24 cellular contexts compared by ENCODE assay signal in genomic region chr5:143739741-143740140, GRCh38.
DNase-seq lines count a peak whose midpoint lies in the region; ATAC-seq, FAIRE-seq and TF ChIP-seq lines count a peak whose summit lies in the region.
"Had no signal": no experiment of that assay in that cellular context is flagged by ENCODE, and none has a peak within 500 bp of the region (broad histone marks: within the 10 kb centered on the region; RNA-seq: fewer than 3 reads in every experiment).

No MANE protein-coding gene starts in this region.

- no peak overlapping the region for H3K4me2 ChIP-seq in IMR-90 (ENCODE audit: low read depth, low read length)
- H3K4me2 ChIP-seq in astrocyte (ENCODE audit: low read length), result no peak overlapping the region
- H3K4me2 ChIP-seq: KMS-11 had no signal

- TF ChIP-seq RAD21 in IMR-90 (IDR thresholded peaks at IDR 0.05; ENCODE audit: low read length), result no peak

- no peak overlapping the region for H3K14ac ChIP-seq in IMR-90 (replicated peaks; ENCODE audit: low read depth, low read length)

- TF ChIP-seq POLR2A in IMR-90 (IDR thresholded peaks at IDR 0.05; ENCODE audit: low read depth, low read length), result no peak

- no peak overlapping the region for H2BK5ac ChIP-seq in IMR-90 (ENCODE audit: low read depth, low read length, poor library complexity, severe bottlenecking)

- no peaks in the 10 kb centered on the region for H3K9me1 ChIP-seq in IMR-90 (ENCODE audit: insufficient read depth, low read length)

- ATAC-seq in IMR-90 (ENCODE audit: low read depth) (no peak), GM21423 (IDR thresholded peaks at IDR 0.05; ENCODE audit: unreplicated experiment) (no peak)
- ATAC-seq: Right ventricle myocardium inferior had no signal

- CTCF ChIA-PET in IMR-90 (lab: Yijun Ruan, JAX), result no interaction called here

- H3K27ac ChIP-seq in IMR-90 (ENCODE audit: insufficient read depth, low read length) (no peak overlapping the region), astrocyte (ENCODE audit: low read depth, low read length) (no peak overlapping the region)
- H3K27ac ChIP-seq: KMS-11, Peyer's patch, SJSA1 had no signal

- in situ Hi-C loops in IMR-90 (cut with MboI; ENCODE audit: low sequenced_read_pairs), result no loop called here

- no peak overlapping the region for H2AK9ac ChIP-seq in IMR-90 (replicated peaks; ENCODE audit: low read depth, low read length, poor library complexity)

- H3K27me3 ChIP-seq in IMR-90 (ENCODE audit: control insufficient read depth, insufficient read depth, low read length), result no peaks in the 10 kb centered on the region
- no peaks in the 10 kb centered on the region for H3K27me3 ChIP-seq in astrocyte (ENCODE audit: insufficient read depth, low read length)
- H3K27me3 ChIP-seq: Peyer's patch, SJSA1 had no signal

- H3K9me3 ChIP-seq in IMR-90 (ENCODE audit: control insufficient read depth, insufficient read depth, low read length), result no peaks in the 10 kb centered on the region
- H3K9me3 ChIP-seq in astrocyte (ENCODE audit: insufficient read depth, low read depth, low read length), result no peaks in the 10 kb centered on the region
- H3K9me3 ChIP-seq: Peyer's patch, SJSA1 had no signal

- H3K4me3 ChIP-seq in AG10803 (ENCODE audit: low read length) (no peak overlapping the region), IMR-90 (ENCODE audit: insufficient read depth, low read depth, low read length) (no peak overlapping the region), astrocyte (ENCODE audit: insufficient read depth, low read depth, low read length) (no peak overlapping the region)
- H3K4me3 ChIP-seq: Peyer's patch, SJSA1 had no signal

- peaks cover 1% of the 10 kb centered on the region; the same call in 1 of the 2 replicates for H3K4me1 ChIP-seq in IMR-90 (ENCODE audit: control insufficient read depth, insufficient read depth, low read length)
- H3K4me1 ChIP-seq in astrocyte (ENCODE audit: insufficient read depth, low read length), result no peaks in the 10 kb centered on the region
- H3K4me1 ChIP-seq: Peyer's patch had no signal

- H3K56ac ChIP-seq in IMR-90 (ENCODE audit: extremely low read depth, insufficient read depth, low read length), result no peak overlapping the region

- TF ChIP-seq CTCF in AG10803 (conservative IDR thresholded peaks at IDR 0.05; ENCODE audit: low read length) (no peak), IMR-90 (conservative IDR thresholded peaks at IDR 0.05; ENCODE audit: low read depth, low read length) (no peak), astrocyte (IDR thresholded peaks at IDR 0.05; ENCODE audit: insufficient read depth, low read depth, low read length) (no peak)

- H4K20me1 ChIP-seq in IMR-90 (ENCODE audit: insufficient read depth, low read length) (no peaks in the 10 kb centered on the region), astrocyte (ENCODE audit: insufficient read depth, low read length) (no peaks in the 10 kb centered on the region)

- no peak overlapping the region for H2BK120ac ChIP-seq in IMR-90 (ENCODE audit: low read depth, low read length)

- BruUV-seq in IMR-90 (replicated peaks; lab: Mats Ljungman, UMichigan), result no TSS peak

- no peak overlapping the region for H3K18ac ChIP-seq in IMR-90 (ENCODE audit: low read depth, low read length)

- H3K79me2 ChIP-seq in astrocyte (ENCODE audit: insufficient read depth, low read length), result no peaks in the 10 kb centered on the region

- H3K4ac ChIP-seq in IMR-90 (ENCODE audit: low read depth, low read length), result no peak overlapping the region

- H3K9ac ChIP-seq in IMR-90 (ENCODE audit: low read depth, low read length) (no peak overlapping the region), astrocyte (ENCODE audit: low read length) (no peak overlapping the region)
- H3K9ac ChIP-seq: KMS-11 had no signal

- H3K4me3 Mint-ChIP-seq in astrocyte (ENCODE audit: unreplicated experiment), result no peak overlapping the region
- H3K4me3 Mint-ChIP-seq: CD8-positive, alpha-beta memory T cell had no signal

- dilution Hi-C loops in IMR-90 (cut with HindIII; ENCODE audit: low sequenced_read_pairs, unreplicated experiment), result no loop called here

- H4K5ac ChIP-seq in IMR-90 (ENCODE audit: low read depth, low read length), result no peak overlapping the region

- H3K9me3 Mint-ChIP-seq in astrocyte (ENCODE audit: unreplicated experiment), result no peaks in the 10 kb centered on the region
- H3K9me3 Mint-ChIP-seq: CD8-positive, alpha-beta memory T cell had no signal

- no peak for FAIRE-seq in astrocyte (lab: Jason Lieb, UNC)

- H3K27me3 Mint-ChIP-seq in astrocyte (ENCODE audit: low read depth, unreplicated experiment), result peaks cover 2% of the 10 kb centered on the region

- no peak overlapping the region for H4K91ac ChIP-seq in IMR-90 (ENCODE audit: insufficient read depth, low read depth, low read length)

- intact Hi-C loops in IMR-90 (cut with micrococcal nuclease), result no loop called here

- no peak overlapping the region for H2BK15ac ChIP-seq in IMR-90 (ENCODE audit: low read depth, low read length)

- POLR2A ChIA-PET in IMR-90 (lab: Charles Lee; ENCODE audit: unreplicated experiment), result no interaction called here

- no peak overlapping the region for H3K27ac Mint-ChIP-seq in astrocyte (ENCODE audit: unreplicated experiment)

- H3K79me1 ChIP-seq in IMR-90 (ENCODE audit: low read depth in 1 of 2, low read length in 2 of 2), result no peaks in the 10 kb centered on the region

- H2AK5ac ChIP-seq in IMR-90 (ENCODE audit: low read depth, low read length), result no peak overlapping the region

- H2AFZ ChIP-seq in IMR-90 (replicated peaks; ENCODE audit: low read length, poor library complexity) (no peak overlapping the region), astrocyte (ENCODE audit: low read depth, low read length) (no peak overlapping the region)

- H3K23ac ChIP-seq in IMR-90 (ENCODE audit: low read depth, low read length), result no peak overlapping the region

- peak; percentile 35 for DNase-seq in AG10803 (ENCODE audit: low read depth)
- DNase-seq in IMR-90, result peak; percentile 22
- DNase-seq in astrocyte (ENCODE audit: low read depth), result peak; percentile 11
- peak; percentile 71 for DNase-seq in kidney tubule cell (ENCODE audit: low spot score)
- no peak for DNase-seq in foreskin melanocyte
- no peak for DNase-seq in NK-92 (lab: John Stamatoyannopoulos, UW; ENCODE audit: unreplicated experiment)
- DNase-seq: 8988T; AML-193; C1 segment of cervical spinal cord; Calu3; CD8-positive, alpha-beta memory T cell; GOT3; HCEC 1CT; NCI-H1105; NCI-H146; NCI-H2029 treated with DMSO at 0.1 percent for 48 hours; NCI-H345; NCI-H524; NCI-H774; Peyer's patch had no signal

- no peaks in the 10 kb centered on the region for H3K36me3 Mint-ChIP-seq in astrocyte (ENCODE audit: low read depth, unreplicated experiment)
- H3K36me3 Mint-ChIP-seq: CD8-positive, alpha-beta memory T cell had no signal

- H2BK20ac ChIP-seq in IMR-90 (ENCODE audit: low read depth, low read length), result no peak overlapping the region

- H3K36me3 ChIP-seq in IMR-90 (ENCODE audit: control insufficient read depth, insufficient read depth, low read length) (no peaks in the 10 kb centered on the region), astrocyte (ENCODE audit: insufficient read depth, low read length) (no peaks in the 10 kb centered on the region)
- H3K36me3 ChIP-seq: Peyer's patch, SJSA1 had no signal

- no peak overlapping the region for H4K8ac ChIP-seq in IMR-90 (ENCODE audit: low read depth in 2 of 2, low read length in 2 of 2)

- peaks cover 5% of the 10 kb centered on the region for H3K4me1 Mint-ChIP-seq in astrocyte (ENCODE audit: low read depth, unreplicated experiment)

- WGBS in IMR-90 (ENCODE audit: extremely low coverage in 2 of 2, insufficient read length in 1 of 2), 2 experiments, result no CpG with 5 or more reads among the region's 1 CpG

TF ChIP-seq in IMR-90, 13 proteins besides CTCF, POLR2A, EP300 and RAD21:
- TF ChIP-seq ELK1 (IDR thresholded peaks at IDR 0.05; ENCODE audit: borderline replicate concordance, low read depth, low read length), result no peak
- no peak for TF ChIP-seq CEBPB (IDR thresholded peaks at IDR 0.05; ENCODE audit: low read depth, low read length)
- TF ChIP-seq RCOR1 (IDR thresholded peaks at IDR 0.05; ENCODE audit: insufficient replicate concordance, low read length), result no peak
- TF ChIP-seq MAFK (IDR thresholded peaks at IDR 0.05; ENCODE audit: low read depth, low read length), result no peak
- TF ChIP-seq SMC3 (IDR thresholded peaks at IDR 0.05; ENCODE audit: low read depth, low read length), result no peak
- no peak for TF ChIP-seq BHLHE40 (IDR thresholded peaks at IDR 0.05; ENCODE audit: low read depth, low read length)
- TF ChIP-seq MAZ (IDR thresholded peaks at IDR 0.05; ENCODE audit: borderline replicate concordance, low read depth, low read length), result no peak
- no peak for TF ChIP-seq NFE2L2 (IDR thresholded peaks at IDR 0.05; ENCODE audit: low read depth, low read length)
- TF ChIP-seq MXI1 (IDR thresholded peaks at IDR 0.05; ENCODE audit: borderline replicate concordance, low read depth, low read length), result no peak
- no peak for TF ChIP-seq USF2 (IDR thresholded peaks at IDR 0.05; ENCODE audit: low read depth, low read length)
- no peak for TF ChIP-seq FOS (IDR thresholded peaks at IDR 0.05; ENCODE audit: low read depth, low read length)
- TF ChIP-seq RFX5 (IDR thresholded peaks at IDR 0.05; ENCODE audit: low read depth, low read length), result no peak
- TF ChIP-seq CHD1 (IDR thresholded peaks at IDR 0.05; ENCODE audit: low read depth, low read length), result no peak

Comparison
In these comparisons a context has a peak if more than half of its experiments do, and no peak if none do; other contexts are left out.
1. DNase-seq: peak in AG10803 (single experiment), IMR-90 (single experiment), astrocyte (single experiment) and kidney tubule cell (single experiment); none in foreskin melanocyte (single experiment) and NK-92 (single experiment).